22 cellular contexts compared by ENCODE assay signal in genomic region chr12:130121246-130122005, GRCh38. TPM values are rescaled to one million over a fixed set of nuclear protein-coding genes. Genes with fewer than 3 reads are reported as not detected.
"Had no signal": no experiment of that assay in that cellular context is flagged by ENCODE, and none has a peak within 500 bp of the region (broad histone marks: within the 10 kb centered on the region; RNA-seq: fewer than 3 reads in every experiment).

No MANE protein-coding gene starts in this region.

- H3K4me1 Mint-ChIP-seq: activated CD4-positive, alpha-beta T cell treated with anti-CD3 and anti-CD28 coated beads, Interleukin-2, amount 10 ng/mL, durations not matched to agents 7 days and 5 days; activated naive CD4-positive, alpha-beta T cell treated with anti-CD3 and anti-CD28 coated beads, Interleukin-2, amount 10 ng/mL, durations not matched to agents 7 days and 5 days; memory B cell; stimulated activated memory B cell treated with anti-CD40 and anti-IgM and Interleukin-4, amounts not matched to agents 10 μg/mL and 1 μg/mL and 100 μg/mL, for 72 hours had no signal

- H3K27ac ChIP-seq: esophagus muscularis mucosa, thyroid gland had no signal

- H3K36me3 ChIP-seq: esophagus muscularis mucosa, thyroid gland had no signal

- H3K4me3 ChIP-seq: esophagus muscularis mucosa, thyroid gland had no signal

- H3K36me3 Mint-ChIP-seq: activated naive CD4-positive, alpha-beta T cell treated with anti-CD3 and anti-CD28 coated beads, Interleukin-2, amount 10 ng/mL, durations not matched to agents 7 days and 5 days; memory B cell; naive thymus-derived CD8-positive, alpha-beta T cell; stimulated activated memory B cell treated with anti-CD40 and anti-IgM and Interleukin-4, amounts not matched to agents 10 μg/mL and 1 μg/mL and 100 μg/mL, for 72 hours had no signal

- H3K27me3 Mint-ChIP-seq: activated CD4-positive, alpha-beta T cell treated with anti-CD3 and anti-CD28 coated beads, Interleukin-2, amount 10 ng/mL, durations not matched to agents 7 days and 5 days; memory B cell had no signal

- DNase-seq: activated CD4-positive, alpha-beta T cell treated with anti-CD3 and anti-CD28 coated beads, Interleukin-2, amount 10 ng/mL, durations not matched to agents 7 days and 5 days; activated CD8-positive, alpha-beta memory T cell treated with anti-CD3 and anti-CD28 coated beads, Interleukin-2, amount 50 U/mL, for 4 hours; activated CD8-positive, alpha-beta T cell treated with anti-CD3 and anti-CD28 coated beads, Interleukin-2, amount 10 ng/mL, durations not matched to agents 7 days and 5 days; activated effector memory CD4-positive, alpha-beta T cell treated with Interleukin-2 at 50 U/mL for 16 hours; activated naive CD4-positive, alpha-beta T cell treated with anti-CD3 and anti-CD28 coated beads, Interleukin-2, amount 10 ng/mL, durations not matched to agents 7 days and 5 days; activated T-cell treated with anti-CD3 and anti-CD28 coated beads, Interleukin-2, amount 50 U/mL, for 48 hours; aorta; cerebellar nuclear complex; effector memory CD4-positive, alpha-beta T cell; naive thymus-derived CD8-positive, alpha-beta T cell; posterior cingulate gyrus; stimulated activated CD4-positive, alpha-beta T cell treated with anti-CD3 and anti-CD28 coated beads, Interleukin-4, amount 100 ng/mL, for 4 hours; thyroid gland had no signal

- H3K27ac Mint-ChIP-seq: activated CD4-positive, alpha-beta T cell treated with anti-CD3 and anti-CD28 coated beads, Interleukin-2, amount 10 ng/mL, durations not matched to agents 7 days and 5 days; activated CD8-positive, alpha-beta T cell treated with anti-CD3 and anti-CD28 coated beads, Interleukin-2, amount 10 ng/mL, durations not matched to agents 7 days and 5 days; activated naive CD4-positive, alpha-beta T cell treated with anti-CD3 and anti-CD28 coated beads, Interleukin-2, amount 10 ng/mL, durations not matched to agents 7 days and 5 days; dendritic cell treated with granulocyte-macrophage colony-stimulating factor and Interleukin-4, amounts not matched to agents 40 ng/mL and 50 ng/mL, for 4 days; memory B cell; stimulated activated memory B cell treated with anti-CD40 and anti-IgM and Interleukin-4, amounts not matched to agents 10 μg/mL and 1 μg/mL and 100 μg/mL, for 72 hours; T-helper 1 cell treated with Interleukin-12 subunit alpha and Interleukin-12 subunit beta and Interleukin-4 antibody, amounts not matched to agents 30 μg/mL and 1 μg/mL, for 36 hours had no signal

- H3K9me3 ChIP-seq: esophagus muscularis mucosa, thyroid gland had no signal

- H3K4me1 ChIP-seq: thyroid gland had no signal

- H3K4me3 Mint-ChIP-seq: activated CD4-positive, alpha-beta T cell treated with anti-CD3 and anti-CD28 coated beads, Interleukin-2, amount 10 ng/mL, durations not matched to agents 7 days and 5 days; activated CD8-positive, alpha-beta T cell treated with anti-CD3 and anti-CD28 coated beads, Interleukin-2, amount 10 ng/mL, durations not matched to agents 7 days and 5 days; activated naive CD4-positive, alpha-beta T cell treated with anti-CD3 and anti-CD28 coated beads, Interleukin-2, amount 10 ng/mL, durations not matched to agents 7 days and 5 days; dendritic cell treated with granulocyte-macrophage colony-stimulating factor and Interleukin-4, amounts not matched to agents 40 ng/mL and 50 ng/mL, for 4 days; memory B cell; naive thymus-derived CD8-positive, alpha-beta T cell; stimulated activated memory B cell treated with anti-CD40 and anti-IgM and Interleukin-4, amounts not matched to agents 10 μg/mL and 1 μg/mL and 100 μg/mL, for 72 hours; T-helper 1 cell treated with Interleukin-12 subunit alpha and Interleukin-12 subunit beta and Interleukin-4 antibody, amounts not matched to agents 30 μg/mL and 1 μg/mL, for 36 hours had no signal

- ATAC-seq: activated CD4-positive, CD25-positive, alpha-beta regulatory T cell treated with anti-CD3 and anti-CD28 coated beads, Interleukin-2, amount 50 U/mL, for 24 hours; activated CD8-positive, alpha-beta T cell treated with anti-CD3 and anti-CD28 coated beads, Interleukin-2, amount 10 ng/mL, durations not matched to agents 7 days and 5 days; left lobe of liver; naive thymus-derived CD8-positive, alpha-beta T cell; stimulated activated memory B cell treated with anti-CD40 and anti-IgM and Interleukin-4, amounts not matched to agents 10 μg/mL and 1 μg/mL and 100 μg/mL, for 72 hours had no signal

- H3K27me3 ChIP-seq: thyroid gland had no signal

- H3K9me3 Mint-ChIP-seq: activated CD4-positive, alpha-beta T cell treated with anti-CD3 and anti-CD28 coated beads, Interleukin-2, amount 10 ng/mL, durations not matched to agents 7 days and 5 days; activated naive CD4-positive, alpha-beta T cell treated with anti-CD3 and anti-CD28 coated beads, Interleukin-2, amount 10 ng/mL, durations not matched to agents 7 days and 5 days; dendritic cell treated with granulocyte-macrophage colony-stimulating factor and Interleukin-4, amounts not matched to agents 40 ng/mL and 50 ng/mL, for 4 days; T-helper 1 cell treated with Interleukin-12 subunit alpha and Interleukin-12 subunit beta and Interleukin-4 antibody, amounts not matched to agents 30 μg/mL and 1 μg/mL, for 36 hours had no signal

RNA-seq across cellular contexts. Expression of gene FZD10, which starts 40.8 kb away (rescaled TPM):
- total RNA-seq: activated CD4-positive, alpha-beta T cell treated with anti-CD3 and anti-CD28 coated beads, Interleukin-2, amount 10 ng/mL, durations not matched to agents 7 days and 5 days; activated CD8-positive, alpha-beta T cell treated with anti-CD3 and anti-CD28 coated beads, Interleukin-2, amount 10 ng/mL, durations not matched to agents 7 days and 5 days; endothelial cell of umbilical vein; fibroblast of villous mesenchyme; left lobe of liver; naive thymus-derived CD8-positive, alpha-beta T cell had no signal
- polyA plus RNA-seq: endothelial cell of umbilical vein; naive thymus-derived CD8-positive, alpha-beta T cell had no signal
